ENCODE assay signal across 21 cellular contexts in genomic region chr5:119379096-119379495, GRCh38. TPM values are rescaled to one million over a fixed set of nuclear protein-coding genes. Genes with fewer than 3 reads are reported as not detected.
DNase-seq lines count a peak whose midpoint lies in the region; ATAC-seq and TF ChIP-seq lines count a peak whose summit lies in the region.
"Had no signal": no experiment of that assay in that cellular context is flagged by ENCODE, and none has a peak within 500 bp of the region (broad histone marks: within the 10 kb centered on the region; RNA-seq: fewer than 3 reads in every experiment).

No MANE protein-coding gene starts in this region.

- TF ChIP-seq CTCF in Calu3 (IDR thresholded peaks at IDR 0.05; ENCODE audit: unreplicated experiment), result no peak

- intact Hi-C loops in Calu3 (cut with micrococcal nuclease; ENCODE audit: unreplicated experiment), result no loop called here

- H3K4me1 Mint-ChIP-seq in activated T-cell treated with anti-CD3 and anti-CD28 coated beads, Interleukin-2, amount 50 U/mL, for 4 hours (ENCODE audit: low read depth), result peaks cover 77% of the 10 kb centered on the region
- H3K4me1 Mint-ChIP-seq in IgD-negative memory B cell (peaks cover 41 to 62% (median 53%) of the 10 kb centered on the region in 3 donors), Calu3 (ENCODE audit: low read depth, unreplicated experiment) (no peaks in the 10 kb centered on the region)
- H3K4me1 Mint-ChIP-seq in central memory CD8-positive, alpha-beta T cell, result peaks cover 45% of the 10 kb centered on the region
- H3K4me1 Mint-ChIP-seq in stimulated activated effector memory CD8-positive, alpha-beta T cell treated with anti-CD3 and anti-CD28 coated beads, Interleukin-12 subunit alpha, Interleukin-12 subunit beta, amount 100 ng/mL, for 72 hours, result peaks cover 65% of the 10 kb centered on the region

- BruUV-seq in Calu3 (replicated peaks; lab: Mats Ljungman, UMichigan), result no TSS peak

- H3K36me3 Mint-ChIP-seq in activated T-cell treated with anti-CD3 and anti-CD28 coated beads, Interleukin-2, amount 50 U/mL, for 4 hours (ENCODE audit: insufficient read depth), result peaks cover 55% of the 10 kb centered on the region
- H3K36me3 Mint-ChIP-seq in IgD-negative memory B cell (peaks cover 8% of the 10 kb centered on the region), Calu3 (ENCODE audit: insufficient read depth, unreplicated experiment) (no peaks in the 10 kb centered on the region)
- H3K36me3 Mint-ChIP-seq in central memory CD8-positive, alpha-beta T cell (ENCODE audit: insufficient read depth), result peaks cover 4% of the 10 kb centered on the region
- peaks cover 100% of the 10 kb centered on the region for H3K36me3 Mint-ChIP-seq in stimulated activated effector memory CD8-positive, alpha-beta T cell treated with anti-CD3 and anti-CD28 coated beads, Interleukin-12 subunit alpha, Interleukin-12 subunit beta, amount 100 ng/mL, for 72 hours

- CTCF ChIA-PET in Calu3 (lab: Charles Lee), result interaction anchor here (0.5 to 1.2 kb wide), 3 partner anchors 10 to 675 kb away, joined by 3 to 5 read pairs (median 3); no protein-coding TSS in a partner anchor

- no peak for ATAC-seq in activated T-cell treated with anti-CD3 and anti-CD28 coated beads, Interleukin-2, amount 50 U/mL, for 4 hours
- no peak for ATAC-seq in central memory CD8-positive, alpha-beta T cell (replicated peaks; ENCODE audit: extremely low read depth, poor library complexity, severe bottlenecking)
- ATAC-seq in stimulated activated effector memory CD8-positive, alpha-beta T cell treated with anti-CD3 and anti-CD28 coated beads, Interleukin-12 subunit alpha, Interleukin-12 subunit beta, amount 100 ng/mL, for 72 hours, result no peak
- no peak for ATAC-seq in GM19397 (IDR thresholded peaks at IDR 0.05; ENCODE audit: unreplicated experiment)
- ATAC-seq: pancreas, sciatic nerve had no signal

- no peaks in the 10 kb centered on the region for H3K9me3 Mint-ChIP-seq in activated T-cell treated with anti-CD3 and anti-CD28 coated beads, Interleukin-2, amount 50 U/mL, for 4 hours
- H3K9me3 Mint-ChIP-seq in IgD-negative memory B cell (no peaks in the 10 kb centered on the region), Calu3 (ENCODE audit: low read depth, unreplicated experiment) (no peaks in the 10 kb centered on the region)
- no peaks in the 10 kb centered on the region for H3K9me3 Mint-ChIP-seq in central memory CD8-positive, alpha-beta T cell
- H3K9me3 Mint-ChIP-seq in stimulated activated effector memory CD8-positive, alpha-beta T cell treated with anti-CD3 and anti-CD28 coated beads, Interleukin-12 subunit alpha, Interleukin-12 subunit beta, amount 100 ng/mL, for 72 hours, result no peaks in the 10 kb centered on the region

- H3K27ac Mint-ChIP-seq in IgD-negative memory B cell, result peak overlapping the region; percentile 69 to 87 (median 75)
- H3K27ac Mint-ChIP-seq in central memory CD8-positive, alpha-beta T cell (ENCODE audit: low read depth), result peak overlapping the region; percentile 85
- peak overlapping the region; percentile 86 for H3K27ac Mint-ChIP-seq in stimulated activated effector memory CD8-positive, alpha-beta T cell treated with anti-CD3 and anti-CD28 coated beads, Interleukin-12 subunit alpha, Interleukin-12 subunit beta, amount 100 ng/mL, for 72 hours
- no peak overlapping the region for H3K27ac Mint-ChIP-seq in Calu3 (ENCODE audit: unreplicated experiment)

- no peak for DNase-seq in activated T-cell treated with anti-CD3 and anti-CD28 coated beads, Interleukin-2, amount 50 U/mL, for 4 hours
- no peak for DNase-seq in activated T-cell treated with anti-CD3 and anti-CD28 coated beads, Interleukin-2, amount 50 U/mL, for 1 hour
- no peak for DNase-seq in central memory CD8-positive, alpha-beta T cell (ENCODE audit: low spot score in 2 of 2)
- peak in 1 of 2 donors; percentile 34 for DNase-seq in stimulated activated effector memory CD8-positive, alpha-beta T cell treated with anti-CD3 and anti-CD28 coated beads, Interleukin-12 subunit alpha, Interleukin-12 subunit beta, amount 100 ng/mL, for 72 hours (ENCODE audit: low spot score in 2 of 2)
- DNase-seq in Calu3 (no peak), kidney glomerular epithelial cell (lab: John Stamatoyannopoulos, UW) (no peak)
- DNase-seq: ACHN; activated CD4-positive, alpha-beta T cell treated with anti-CD3 and anti-CD28 coated beads, Interleukin-2, amount 50 U/mL, for 1 hour; anterior cingulate cortex; DND-41; Kasumi-1; kidney; NCI-H1092; NCI-H2029; NCI-H345; NCI-H82; pancreas; Right ventricle myocardium superior had no signal

- H3K4me3 Mint-ChIP-seq in activated T-cell treated with anti-CD3 and anti-CD28 coated beads, Interleukin-2, amount 50 U/mL, for 4 hours, result peak overlapping the region; percentile 45
- H3K4me3 Mint-ChIP-seq in IgD-negative memory B cell, result peak overlapping the region in 1 of 4 donors; percentile 79
- no peak overlapping the region for H3K4me3 Mint-ChIP-seq in central memory CD8-positive, alpha-beta T cell
- H3K4me3 Mint-ChIP-seq in stimulated activated effector memory CD8-positive, alpha-beta T cell treated with anti-CD3 and anti-CD28 coated beads, Interleukin-12 subunit alpha, Interleukin-12 subunit beta, amount 100 ng/mL, for 72 hours, result peak overlapping the region; percentile 1
- no peak overlapping the region for H3K4me3 Mint-ChIP-seq in Calu3 (ENCODE audit: low read depth, unreplicated experiment)

- H3K27me3 Mint-ChIP-seq in activated T-cell treated with anti-CD3 and anti-CD28 coated beads, Interleukin-2, amount 50 U/mL, for 4 hours (ENCODE audit: low read depth), result no peaks in the 10 kb centered on the region
- H3K27me3 Mint-ChIP-seq in IgD-negative memory B cell (no peaks in the 10 kb centered on the region), Calu3 (ENCODE audit: unreplicated experiment) (no peaks in the 10 kb centered on the region)
- no peaks in the 10 kb centered on the region for H3K27me3 Mint-ChIP-seq in central memory CD8-positive, alpha-beta T cell

RNA-seq across cellular contexts. Expression of gene TNFAIP8, which starts 23.3 kb away (rescaled TPM):
- total RNA-seq in activated T-cell treated with anti-CD3 and anti-CD28 coated beads, Interleukin-2, amount 50 U/mL, for 4 hours, result 100 to 1,000 TPM; 275 to 314 (median 282) TPM
- 285 TPM for polyA plus RNA-seq in IgD-negative memory B cell
- total RNA-seq in Calu3 (2022), result 24.2 and 30.6 TPM in 2 replicates

Comparison
In these comparisons a context has a peak if more than half of its experiments do, and no peak if none do; other contexts are left out.
1. H3K4me3 Mint-ChIP-seq: peak in activated T-cell treated with anti-CD3 and anti-CD28 coated beads, Interleukin-2, amount 50 U/mL, for 4 hours (single experiment) and stimulated activated effector memory CD8-positive, alpha-beta T cell treated with anti-CD3 and anti-CD28 coated beads, Interleukin-12 subunit alpha, Interleukin-12 subunit beta, amount 100 ng/mL, for 72 hours (single experiment); none in central memory CD8-positive, alpha-beta T cell (single experiment) and Calu3 (single experiment).